Comparison of ENCODE assay signal across 27 cellular contexts in genomic region chr12:87441511-87441910, GRCh38.
"Had no signal": no experiment of that assay in that cellular context is flagged by ENCODE, and none has a peak within 500 bp of the region (broad histone marks: within the 10 kb centered on the region; RNA-seq: fewer than 3 reads in every experiment).

No MANE protein-coding gene starts in this region.

- H3K36me3 ChIP-seq: brain microvascular endothelial cell, esophagus muscularis mucosa, gastroesophageal sphincter, left ventricle myocardium inferior, sigmoid colon, spleen, transverse colon had no signal

- H3K9me3 ChIP-seq: esophagus muscularis mucosa, gastroesophageal sphincter, left ventricle myocardium inferior, psoas muscle, sigmoid colon, SK-N-SH, transverse colon had no signal

- H3K9me3 Mint-ChIP-seq: activated CD4-positive, alpha-beta T cell treated with anti-CD3 and anti-CD28 coated beads, Interleukin-2, amount 10 ng/mL, durations not matched to agents 24 days and 14 days; activated naive CD4-positive, alpha-beta T cell treated with anti-CD3 and anti-CD28 coated beads, Interleukin-2, amount 10 ng/mL, durations not matched to agents 7 days and 5 days had no signal

- H3K27me3 Mint-ChIP-seq: activated CD4-positive, alpha-beta memory T cell treated with anti-CD3 and anti-CD28 coated beads for 36 hours; activated CD4-positive, alpha-beta T cell treated with anti-CD3 and anti-CD28 coated beads, Interleukin-2, amount 10 ng/mL, durations not matched to agents 24 days and 14 days; activated naive CD4-positive, alpha-beta T cell treated with anti-CD3 and anti-CD28 coated beads, Interleukin-2, amount 10 ng/mL, durations not matched to agents 7 days and 5 days; activated naive CD8-positive, alpha-beta T cell treated with anti-CD3 and anti-CD28 coated beads, Interleukin-2, amount 10 ng/mL, durations not matched to agents 7 days and 5 days; naive thymus-derived CD8-positive, alpha-beta T cell had no signal

- H3K27ac ChIP-seq: brain microvascular endothelial cell, esophagus muscularis mucosa, gastroesophageal sphincter, left ventricle myocardium inferior, parathyroid adenoma, psoas muscle, sigmoid colon, spleen had no signal

- H3K4me3 Mint-ChIP-seq: activated CD4-positive, alpha-beta memory T cell treated with anti-CD3 and anti-CD28 coated beads for 36 hours; activated CD4-positive, alpha-beta T cell treated with anti-CD3 and anti-CD28 coated beads, Interleukin-2, amount 10 ng/mL, durations not matched to agents 24 days and 14 days; activated naive CD4-positive, alpha-beta T cell treated with anti-CD3 and anti-CD28 coated beads, Interleukin-2, amount 10 ng/mL, durations not matched to agents 7 days and 5 days; activated naive CD8-positive, alpha-beta T cell treated with anti-CD3 and anti-CD28 coated beads, Interleukin-2, amount 10 ng/mL, durations not matched to agents 7 days and 5 days; naive thymus-derived CD8-positive, alpha-beta T cell; neural crest cell had no signal

- H3K4me1 Mint-ChIP-seq: activated CD4-positive, alpha-beta T cell treated with anti-CD3 and anti-CD28 coated beads, Interleukin-2, amount 10 ng/mL, durations not matched to agents 24 days and 14 days; activated naive CD4-positive, alpha-beta T cell treated with anti-CD3 and anti-CD28 coated beads, Interleukin-2, amount 10 ng/mL, durations not matched to agents 7 days and 5 days; activated naive CD8-positive, alpha-beta T cell treated with anti-CD3 and anti-CD28 coated beads, Interleukin-2, amount 10 ng/mL, durations not matched to agents 7 days and 5 days; naive thymus-derived CD8-positive, alpha-beta T cell; neural crest cell had no signal

- H3K4me3 ChIP-seq: esophagus muscularis mucosa, gastroesophageal sphincter, left ventricle myocardium inferior, lung, psoas muscle, sigmoid colon, spleen, transverse colon had no signal

- H3K27ac Mint-ChIP-seq: activated CD4-positive, alpha-beta memory T cell treated with anti-CD3 and anti-CD28 coated beads for 36 hours; activated CD4-positive, alpha-beta T cell treated with anti-CD3 and anti-CD28 coated beads, Interleukin-2, amount 10 ng/mL, durations not matched to agents 24 days and 14 days; activated naive CD4-positive, alpha-beta T cell treated with anti-CD3 and anti-CD28 coated beads, Interleukin-2, amount 10 ng/mL, durations not matched to agents 7 days and 5 days; activated naive CD8-positive, alpha-beta T cell treated with anti-CD3 and anti-CD28 coated beads, Interleukin-2, amount 10 ng/mL, durations not matched to agents 7 days and 5 days; naive thymus-derived CD8-positive, alpha-beta T cell had no signal

- H3K4me1 ChIP-seq: esophagus muscularis mucosa, gastroesophageal sphincter, left ventricle myocardium inferior, parathyroid adenoma, psoas muscle, sigmoid colon, spleen had no signal

- DNase-seq: activated CD4-positive, alpha-beta memory T cell treated with anti-CD3 and anti-CD28 coated beads for 36 hours; activated CD4-positive, alpha-beta T cell treated with anti-CD3 and anti-CD28 coated beads, Interleukin-2, amount 10 ng/mL, durations not matched to agents 24 days and 14 days; activated CD4-positive, CD25-positive, alpha-beta regulatory T cell treated with anti-CD3 and anti-CD28 coated beads, Interleukin-2, amount 50 U/mL, for 72 hours; activated CD8-positive, alpha-beta memory T cell treated with anti-CD3 and anti-CD28 coated beads, Interleukin-2, amount 50 U/mL, for 4 hours; activated gamma-delta T cell; activated naive CD4-positive, alpha-beta T cell treated with anti-CD3 and anti-CD28 coated beads, Interleukin-2, amount 10 ng/mL, durations not matched to agents 7 days and 5 days; activated naive CD8-positive, alpha-beta T cell treated with anti-CD3 and anti-CD28 coated beads, Interleukin-2, amount 10 ng/mL, durations not matched to agents 7 days and 5 days; activated T-cell treated with anti-CD3 and anti-CD28 coated beads, Interleukin-2, amount 50 U/mL, for 1 hour; amniotic stem cell; brain microvascular endothelial cell; caudate nucleus; head of caudate nucleus; left ventricle myocardium inferior; naive thymus-derived CD8-positive, alpha-beta T cell; occipital lobe; psoas muscle; sigmoid colon; SK-N-SH; spleen; stimulated activated naive CD4-positive, alpha-beta T cell treated with Interleukin-2 at 50 U/mL for 16 hours; T-helper 2 cell; transverse colon had no signal

- ATAC-seq: gastroesophageal sphincter; naive thymus-derived CD8-positive, alpha-beta T cell; psoas muscle had no signal

- H3K27me3 ChIP-seq: brain microvascular endothelial cell, esophagus muscularis mucosa, gastroesophageal sphincter, sigmoid colon, spleen, transverse colon had no signal

- H3K36me3 Mint-ChIP-seq: activated CD4-positive, alpha-beta memory T cell treated with anti-CD3 and anti-CD28 coated beads for 36 hours; activated naive CD4-positive, alpha-beta T cell treated with anti-CD3 and anti-CD28 coated beads, Interleukin-2, amount 10 ng/mL, durations not matched to agents 7 days and 5 days; activated naive CD8-positive, alpha-beta T cell treated with anti-CD3 and anti-CD28 coated beads, Interleukin-2, amount 10 ng/mL, durations not matched to agents 7 days and 5 days; naive thymus-derived CD8-positive, alpha-beta T cell had no signal
